Comparison of ENCODE assay signal across 13 cellular contexts in genomic region chr14:91371990-91372375, GRCh38. TPM values are rescaled to one million over a fixed set of nuclear protein-coding genes. Genes with fewer than 3 reads are reported as not detected.
DNase-seq lines count a peak whose midpoint lies in the region; ATAC-seq and TF ChIP-seq lines count a peak whose summit lies in the region.
"Had no signal": no experiment of that assay in that cellular context is flagged by ENCODE, and none has a peak within 500 bp of the region (broad histone marks: within the 10 kb centered on the region; RNA-seq: fewer than 3 reads in every experiment).

No MANE protein-coding gene starts in this region.

- H3K36me3 Mint-ChIP-seq in activated T-helper 1 cell treated with anti-CD3 and anti-CD28 coated beads, Interleukin-12 subunit alpha, Interleukin-12 subunit beta, Interleukin-2, Interleukin-4 antibody, amounts not matched to agents 30 ng/mL and 10 ng/mL and 1 ng/mL, durations not matched to agents 14 hours and 24 hours and 36 hours (ENCODE audit: low read depth), result peaks cover 5% of the 10 kb centered on the region
- no peaks in the 10 kb centered on the region for H3K36me3 Mint-ChIP-seq in glutamatergic neuron (ENCODE audit: unreplicated experiment)

- H3K27ac ChIP-seq in C4-2B (peak overlapping the region; percentile 76), lower lobe of right lung (peak overlapping the region; percentile 9)
- H3K27ac ChIP-seq: gastrocnemius medialis had no signal

- H3K9me3 Mint-ChIP-seq in activated T-helper 1 cell treated with anti-CD3 and anti-CD28 coated beads, Interleukin-12 subunit alpha, Interleukin-12 subunit beta, Interleukin-2, Interleukin-4 antibody, amounts not matched to agents 30 ng/mL and 10 ng/mL and 1 ng/mL, durations not matched to agents 14 hours and 24 hours and 36 hours, result no peaks in the 10 kb centered on the region
- H3K9me3 Mint-ChIP-seq in glutamatergic neuron (ENCODE audit: unreplicated experiment), result peaks cover 28% of the 10 kb centered on the region

- peak overlapping the region; percentile 61 for H3K4me3 Mint-ChIP-seq in activated T-helper 1 cell treated with anti-CD3 and anti-CD28 coated beads, Interleukin-12 subunit alpha, Interleukin-12 subunit beta, Interleukin-2, Interleukin-4 antibody, amounts not matched to agents 30 ng/mL and 10 ng/mL and 1 ng/mL, durations not matched to agents 14 hours and 24 hours and 36 hours
- no peak overlapping the region for H3K4me3 Mint-ChIP-seq in glutamatergic neuron (ENCODE audit: unreplicated experiment)

- DNase-seq in GM12864 (ENCODE audit: low read depth) (no peak), lower lobe of right lung (no peak), glutamatergic neuron (no peak), activated gamma-delta T cell treated with Interleukin-2 at 50 U/mL for 16 hours (no peak), NCI-H2227 treated with DMSO at 0.1 percent for 48 hours (lab: John Stamatoyannopoulos, UW) (no peak)
- no peak for DNase-seq in activated T-helper 1 cell treated with anti-CD3 and anti-CD28 coated beads, Interleukin-12 subunit alpha, Interleukin-12 subunit beta, Interleukin-2, Interleukin-4 antibody, amounts not matched to agents 30 ng/mL and 10 ng/mL and 1 ng/mL, durations not matched to agents 14 hours and 24 hours and 36 hours (ENCODE audit: low spot score)
- DNase-seq: activated CD8-positive, alpha-beta memory T cell treated with anti-CD3 and anti-CD28 coated beads for 24 hours; anterior cingulate cortex; gastrocnemius medialis; NCI-H226; stimulated activated naive CD4-positive, alpha-beta T cell treated with Interleukin-2 at 50 U/mL for 16 hours had no signal

- H3K4me1 ChIP-seq in lower lobe of right lung, result peaks cover 92% of the 10 kb centered on the region
- H3K4me1 ChIP-seq: gastrocnemius medialis had no signal

- peak overlapping the region; percentile 94 for H3K27ac Mint-ChIP-seq in activated T-helper 1 cell treated with anti-CD3 and anti-CD28 coated beads, Interleukin-12 subunit alpha, Interleukin-12 subunit beta, Interleukin-2, Interleukin-4 antibody, amounts not matched to agents 30 ng/mL and 10 ng/mL and 1 ng/mL, durations not matched to agents 14 hours and 24 hours and 36 hours
- H3K27ac Mint-ChIP-seq in glutamatergic neuron (ENCODE audit: unreplicated experiment), result no peak overlapping the region

- no peaks in the 10 kb centered on the region for H3K27me3 ChIP-seq in lower lobe of right lung (ENCODE audit: low read depth)
- H3K27me3 ChIP-seq: gastrocnemius medialis had no signal

- intact Hi-C loops in activated T-helper 1 cell treated with anti-CD3 and anti-CD28 coated beads, Interleukin-12 subunit alpha, Interleukin-12 subunit beta, Interleukin-2, Interleukin-4 antibody, amounts not matched to agents 30 ng/mL and 10 ng/mL and 1 ng/mL, durations not matched to agents 14 hours and 24 hours and 36 hours (cut with micrococcal nuclease), result loop anchor here (10.0 kb wide), 1 partner anchor 493 kb away; the partner anchor contains the start of gene TC2N
- intact Hi-C loops in lower lobe of right lung (cut with DNase I), result no loop called here

- no peaks in the 10 kb centered on the region for H3K27me3 Mint-ChIP-seq in activated T-helper 1 cell treated with anti-CD3 and anti-CD28 coated beads, Interleukin-12 subunit alpha, Interleukin-12 subunit beta, Interleukin-2, Interleukin-4 antibody, amounts not matched to agents 30 ng/mL and 10 ng/mL and 1 ng/mL, durations not matched to agents 14 hours and 24 hours and 36 hours (ENCODE audit: insufficient read depth)
- H3K27me3 Mint-ChIP-seq in glutamatergic neuron (ENCODE audit: unreplicated experiment), result peaks cover 35% of the 10 kb centered on the region

- no peaks in the 10 kb centered on the region for H3K36me3 ChIP-seq in lower lobe of right lung
- H3K36me3 ChIP-seq: gastrocnemius medialis had no signal

- H3K4me1 Mint-ChIP-seq in activated T-helper 1 cell treated with anti-CD3 and anti-CD28 coated beads, Interleukin-12 subunit alpha, Interleukin-12 subunit beta, Interleukin-2, Interleukin-4 antibody, amounts not matched to agents 30 ng/mL and 10 ng/mL and 1 ng/mL, durations not matched to agents 14 hours and 24 hours and 36 hours (ENCODE audit: low read depth), result peaks cover 94% of the 10 kb centered on the region
- peaks cover 75% of the 10 kb centered on the region for H3K4me1 Mint-ChIP-seq in glutamatergic neuron (ENCODE audit: low read depth, unreplicated experiment)

- H3K4me3 ChIP-seq in GM12864 (ENCODE audit: low read depth, low read length), result peak overlapping the region; percentile 0; the same call in 1 of the 2 replicates
- no peak overlapping the region for H3K4me3 ChIP-seq in lower lobe of right lung
- H3K4me3 ChIP-seq: gastrocnemius medialis had no signal

- TF ChIP-seq CTCF in C4-2B (conservative IDR thresholded peaks at IDR 0.05) (no peak), GM12864 (IDR thresholded peaks at IDR 0.05; ENCODE audit: low read depth, low read length, missing control alignments) (no peak), lower lobe of right lung (IDR thresholded peaks at IDR 0.05) (no peak), glutamatergic neuron (IDR thresholded peaks at IDR 0.05; ENCODE audit: partially characterized antibody, unreplicated experiment) (no peak)

- H3K9me3 ChIP-seq in lower lobe of right lung, result no peaks in the 10 kb centered on the region
- H3K9me3 ChIP-seq: gastrocnemius medialis had no signal

- ATAC-seq in lower lobe of right lung (no peak), HG03039 (IDR thresholded peaks at IDR 0.05; ENCODE audit: unreplicated experiment) (no peak)
- ATAC-seq: gastrocnemius medialis had no signal

RNA-seq across cellular contexts. Expression of gene CCDC88C, which starts 45.6 kb away (rescaled TPM):
- total RNA-seq in activated T-helper 1 cell treated with anti-CD3 and anti-CD28 coated beads, Interleukin-12 subunit alpha, Interleukin-12 subunit beta, Interleukin-2, Interleukin-4 antibody, amounts not matched to agents 30 ng/mL and 10 ng/mL and 1 ng/mL, durations not matched to agents 14 hours and 24 hours and 36 hours, result 85.9 and 91.7 TPM in 2 replicates
- total RNA-seq in lower lobe of right lung (45.8 TPM), glutamatergic neuron (ENCODE audit: unreplicated experiment) (68.0 TPM)
